Comparison of ENCODE assay signal across 22 cellular contexts in genomic region chr18:5467666-5468065, GRCh38.
"Had no signal": no experiment of that assay in that cellular context is flagged by ENCODE, and none has a peak within 500 bp of the region (broad histone marks: within the 10 kb centered on the region; RNA-seq: fewer than 3 reads in every experiment).

No MANE protein-coding gene starts in this region.

- H3K27me3 ChIP-seq: dorsolateral prefrontal cortex, esophagus muscularis mucosa, gastrocnemius medialis, ovary, right atrium auricular region, suprapubic skin, tibial artery, upper lobe of left lung, uterus had no signal

- H3K36me3 ChIP-seq: esophagus muscularis mucosa, gastrocnemius medialis, left ventricle myocardium inferior, lower lobe of right lung, ovary, right atrium auricular region, suprapubic skin, tibial artery, upper lobe of left lung, uterus had no signal

- DNase-seq: dorsolateral prefrontal cortex; effector memory CD4-positive, alpha-beta T cell; gastrocnemius medialis; glutamatergic neuron; left ventricle myocardium inferior; lower lobe of right lung; natural killer cell; nucleus accumbens; ovary; small intestine; stimulated activated CD4-positive, alpha-beta T cell treated with anti-CD3 and anti-CD28 coated beads, Interleukin-12 subunit alpha, Interleukin-12 subunit beta, amount 100 ng/mL, for 4 hours; stimulated activated CD4-positive, alpha-beta T cell treated with anti-CD3 and anti-CD28 coated beads, Interleukin-2, amount 100 ng/mL, for 48 hours; stimulated activated naive CD8-positive, alpha-beta T cell treated with anti-CD3 and anti-CD28 coated beads, Interleukin-15, Interleukin-2, amounts not matched to agents 100 U/mL and 50 U/mL, for 24 hours; tibial artery; uterus had no signal

- FAIRE-seq: endometrium, keratinocyte, small intestine had no signal

- H3K4me1 ChIP-seq: gastrocnemius medialis, tibial artery, uterus had no signal

- H3K9me3 ChIP-seq: esophagus muscularis mucosa, gastrocnemius medialis, left ventricle myocardium inferior, lower lobe of right lung, ovary, right atrium auricular region, suprapubic skin, tibial artery, upper lobe of left lung, uterus had no signal

- H3K4me3 ChIP-seq: coronary artery, dorsolateral prefrontal cortex, esophagus muscularis mucosa, gastrocnemius medialis, left ventricle myocardium inferior, lower lobe of right lung, ovary, right atrium auricular region, suprapubic skin, tibial artery, upper lobe of left lung, uterus had no signal

- H3K27ac ChIP-seq: coronary artery, esophagus muscularis mucosa, gastrocnemius medialis, left ventricle myocardium inferior, lower lobe of right lung, ovary, right atrium auricular region, suprapubic skin, tibial artery, upper lobe of left lung, uterus had no signal

- ATAC-seq: gastrocnemius medialis; lower lobe of right lung; natural killer cell; stimulated activated naive CD8-positive, alpha-beta T cell treated with anti-CD3 and anti-CD28 coated beads, Interleukin-15, Interleukin-2, amounts not matched to agents 100 U/mL and 50 U/mL, for 24 hours had no signal
